ENCODE assay signal across 1 cellular context in the genomic region with DNA sequence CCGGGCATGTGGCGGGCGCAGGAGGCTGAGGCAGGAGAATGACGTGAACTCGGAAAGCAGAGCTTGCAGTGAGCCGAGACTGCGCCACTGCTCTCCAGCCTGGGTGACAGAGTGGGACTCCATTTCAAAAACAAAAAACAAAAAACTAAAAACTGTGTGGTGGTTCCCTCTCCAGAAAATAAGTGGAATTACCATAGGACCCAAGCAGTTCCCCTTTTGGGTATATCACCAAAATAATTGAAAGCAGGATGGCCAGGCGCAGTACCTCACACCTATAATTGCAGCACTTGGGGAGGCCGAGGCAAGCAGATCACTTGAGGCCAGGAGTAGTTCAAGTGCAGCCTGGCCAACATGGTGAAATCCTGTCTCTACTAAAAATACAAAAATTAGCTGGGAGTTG.
TF ChIP-seq lines count a peak whose summit lies in the region.

No MANE protein-coding gene starts in this region.

TF ChIP-seq in K562, 482 proteins besides CTCF, POLR2A, EP300 and RAD21 (continued from another document):
- TF ChIP-seq, protein P1, sequence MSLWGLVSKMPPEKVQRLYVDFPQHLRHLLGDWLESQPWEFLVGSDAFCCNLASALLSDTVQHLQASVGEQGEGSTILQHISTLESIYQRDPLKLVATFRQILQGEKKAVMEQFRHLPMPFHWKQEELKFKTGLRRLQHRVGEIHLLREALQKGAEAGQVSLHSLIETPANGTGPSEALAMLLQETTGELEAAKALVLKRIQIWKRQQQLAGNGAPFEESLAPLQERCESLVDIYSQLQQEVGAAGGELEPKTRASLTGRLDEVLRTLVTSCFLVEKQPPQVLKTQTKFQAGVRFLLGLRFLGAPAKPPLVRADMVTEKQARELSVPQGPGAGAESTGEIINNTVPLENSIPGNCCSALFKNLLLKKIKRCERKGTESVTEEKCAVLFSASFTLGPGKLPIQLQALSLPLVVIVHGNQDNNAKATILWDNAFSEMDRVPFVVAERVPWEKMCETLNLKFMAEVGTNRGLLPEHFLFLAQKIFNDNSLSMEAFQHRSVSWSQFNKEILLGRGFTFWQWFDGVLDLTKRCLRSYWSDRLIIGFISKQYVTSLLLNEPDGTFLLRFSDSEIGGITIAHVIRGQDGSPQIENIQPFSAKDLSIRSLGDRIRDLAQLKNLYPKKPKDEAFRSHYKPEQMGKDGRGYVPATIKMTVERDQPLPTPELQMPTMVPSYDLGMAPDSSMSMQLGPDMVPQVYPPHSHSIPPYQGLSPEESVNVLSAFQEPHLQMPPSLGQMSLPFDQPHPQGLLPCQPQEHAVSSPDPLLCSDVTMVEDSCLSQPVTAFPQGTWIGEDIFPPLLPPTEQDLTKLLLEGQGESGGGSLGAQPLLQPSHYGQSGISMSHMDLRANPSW (CRISPR knock-in tag; IDR thresholded peaks at IDR 0.05), result no peak
- TF ChIP-seq, protein P2, sequence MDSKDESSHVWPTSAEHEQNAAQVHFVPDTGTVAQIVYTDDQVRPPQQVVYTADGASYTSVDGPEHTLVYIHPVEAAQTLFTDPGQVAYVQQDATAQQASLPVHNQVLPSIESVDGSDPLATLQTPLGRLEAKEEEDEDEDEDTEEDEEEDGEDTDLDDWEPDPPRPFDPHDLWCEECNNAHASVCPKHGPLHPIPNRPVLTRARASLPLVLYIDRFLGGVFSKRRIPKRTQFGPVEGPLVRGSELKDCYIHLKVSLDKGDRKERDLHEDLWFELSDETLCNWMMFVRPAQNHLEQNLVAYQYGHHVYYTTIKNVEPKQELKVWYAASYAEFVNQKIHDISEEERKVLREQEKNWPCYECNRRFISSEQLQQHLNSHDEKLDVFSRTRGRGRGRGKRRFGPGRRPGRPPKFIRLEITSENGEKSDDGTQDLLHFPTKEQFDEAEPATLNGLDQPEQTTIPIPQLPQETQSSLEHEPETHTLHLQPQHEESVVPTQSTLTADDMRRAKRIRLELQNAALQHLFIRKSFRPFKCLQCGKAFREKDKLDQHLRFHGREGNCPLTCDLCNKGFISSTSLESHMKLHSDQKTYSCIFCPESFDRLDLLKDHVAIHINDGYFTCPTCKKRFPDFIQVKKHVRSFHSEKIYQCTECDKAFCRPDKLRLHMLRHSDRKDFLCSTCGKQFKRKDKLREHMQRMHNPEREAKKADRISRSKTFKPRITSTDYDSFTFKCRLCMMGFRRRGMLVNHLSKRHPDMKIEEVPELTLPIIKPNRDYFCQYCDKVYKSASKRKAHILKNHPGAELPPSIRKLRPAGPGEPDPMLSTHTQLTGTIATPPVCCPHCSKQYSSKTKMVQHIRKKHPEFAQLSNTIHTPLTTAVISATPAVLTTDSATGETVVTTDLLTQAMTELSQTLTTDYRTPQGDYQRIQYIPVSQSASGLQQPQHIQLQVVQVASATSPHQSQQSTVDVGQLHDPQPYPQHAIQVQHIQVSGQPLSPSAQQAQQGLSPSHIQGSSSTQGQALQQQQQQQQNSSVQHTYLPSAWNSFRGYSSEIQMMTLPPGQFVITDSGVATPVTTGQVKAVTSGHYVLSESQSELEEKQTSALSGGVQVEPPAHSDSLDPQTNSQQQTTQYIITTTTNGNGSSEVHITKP (IDR thresholded peaks at IDR 0.05; ENCODE audit: partially characterized antibody), result peak; percentile 62
